Comparison of ENCODE assay signal across 8 cellular contexts in genomic region chr10:112389147-112389822, GRCh38. TPM values are rescaled to one million over a fixed set of nuclear protein-coding genes. Genes with fewer than 3 reads are reported as not detected.
DNase-seq lines count a peak whose midpoint lies in the region; ATAC-seq and TF ChIP-seq lines count a peak whose summit lies in the region.

No MANE protein-coding gene starts in this region.

- no peaks in the 10 kb centered on the region for H3K27me3 Mint-ChIP-seq in glutamatergic neuron (ENCODE audit: unreplicated experiment)

- no peak overlapping the region for H3K9ac ChIP-seq in BLaER1

- WGBS in ovary, 3 donors, result 70 to 78% (median 73%) methylated on average over 8 of the region's 8 CpGs

- no peak for TF ChIP-seq CTCF in fibroblast of villous mesenchyme (IDR thresholded peaks at IDR 0.05; ENCODE audit: insufficient read depth, low read depth, low read length)
- no peak for TF ChIP-seq CTCF in glutamatergic neuron (IDR thresholded peaks at IDR 0.05; ENCODE audit: partially characterized antibody, unreplicated experiment)
- no peak for TF ChIP-seq CTCF in ovary (IDR thresholded peaks at IDR 0.05)

- DNase-seq in fibroblast of villous mesenchyme (ENCODE audit: low read depth), result peak; percentile 31
- DNase-seq in glutamatergic neuron, result no peak
- no peak for DNase-seq in ovary

- no peaks in the 10 kb centered on the region for H3K4me1 Mint-ChIP-seq in glutamatergic neuron (ENCODE audit: low read depth, unreplicated experiment)

- H3K27me3 ChIP-seq in BLaER1, result no peaks in the 10 kb centered on the region
- H3K27me3 ChIP-seq in ovary, result no peaks in the 10 kb centered on the region

- peak overlapping the region; percentile 56 for H3K4me2 ChIP-seq in BLaER1

- no peak for TF ChIP-seq POLR2A in ovary (IDR thresholded peaks at IDR 0.05)

- H3K9me3 Mint-ChIP-seq in glutamatergic neuron (ENCODE audit: unreplicated experiment), result no peaks in the 10 kb centered on the region

- 0 out of 2 replicates have a peak, but pooled peaks cover 1% of the 10 kb centered on the region for H3K36me3 ChIP-seq in BLaER1
- no peaks in the 10 kb centered on the region for H3K36me3 ChIP-seq in ovary

- no peaks in the 10 kb centered on the region for H3K36me3 Mint-ChIP-seq in glutamatergic neuron (ENCODE audit: unreplicated experiment)

- no peak for TF ChIP-seq EP300 in ovary (IDR thresholded peaks at IDR 0.05)

- intact Hi-C loops in ovary (cut with DNase I), result no loop called here

- H4K20me1 ChIP-seq in BLaER1, result peaks cover 3% of the 10 kb centered on the region; the same call in 1 of the 2 replicates

- H3K27ac Mint-ChIP-seq in glutamatergic neuron (ENCODE audit: unreplicated experiment), result no peak overlapping the region

- H3K4me1 ChIP-seq in BLaER1, result peaks cover 17% of the 10 kb centered on the region
- H3K4me1 ChIP-seq in ovary (ENCODE audit: insufficient read depth), result peaks cover 1% of the 10 kb centered on the region

- no peak overlapping the region for H3K4me3 Mint-ChIP-seq in glutamatergic neuron (ENCODE audit: unreplicated experiment)

- H3K4me3 ChIP-seq in BLaER1 (no peak overlapping the region), fibroblast of villous mesenchyme (ENCODE audit: low read depth, low read length) (no peak overlapping the region), skin epidermis (no peak overlapping the region), ovary (no peak overlapping the region)

- H3K9me3 ChIP-seq in BLaER1 (no peaks in the 10 kb centered on the region), ovary (no peaks in the 10 kb centered on the region)

- ATAC-seq in GM19452 (IDR thresholded peaks at IDR 0.05; ENCODE audit: unreplicated experiment) (peak; percentile 64), HG03442 (IDR thresholded peaks at IDR 0.05; ENCODE audit: unreplicated experiment) (peak; percentile 73)
- peak; percentile 92 to 96 for ATAC-seq in activated CD4-positive, CD25-positive, alpha-beta regulatory T cell treated with anti-CD3 and anti-CD28 coated beads, Interleukin-2, amount 50 U/mL, for 24 hours

- H3K27ac ChIP-seq in BLaER1, result no peak overlapping the region
- peak overlapping the region in 12 of 21 experiments; percentile 6 to 76 (median 52) for H3K27ac ChIP-seq in skin epidermis
- H3K27ac ChIP-seq in ovary, result no peak overlapping the region

RNA-seq across cellular contexts. Expression of gene ACSL5, which starts 15.4 kb away (rescaled TPM):
- 3.5 and 8.6 TPM in 2 replicates for total RNA-seq in fibroblast of villous mesenchyme
- total RNA-seq in glutamatergic neuron (ENCODE audit: unreplicated experiment), result not detected
- total RNA-seq in ovary, result 10 to 100 TPM in 6 of 7 donors, 1 to 10 TPM in 1; 7.9 to 34.2 (median 20.6) TPM
- 10 to 100 TPM; 10.8 to 29.4 TPM for polyA plus RNA-seq in ovary

RNA-seq across cellular contexts. Expression of gene ZDHHC6, which starts 57.4 kb away (rescaled TPM):
- total RNA-seq in fibroblast of villous mesenchyme (19.0 and 31.5 TPM in 2 replicates), glutamatergic neuron (ENCODE audit: unreplicated experiment) (33.0 TPM), ovary (10 to 100 TPM; 14.8 to 34.8 (median 26.9) TPM)
- polyA plus RNA-seq in ovary, result 10 to 100 TPM; 28.8 to 44.7 TPM

RNA-seq across cellular contexts. Expression of gene VTI1A, which starts 57.7 kb away (rescaled TPM):
- 31.6 and 37.1 TPM in 2 replicates for total RNA-seq in fibroblast of villous mesenchyme
- 61.0 TPM for total RNA-seq in glutamatergic neuron (ENCODE audit: unreplicated experiment)
- 10 to 100 TPM; 15.8 to 48.2 (median 23.6) TPM for total RNA-seq in ovary
- 10 to 100 TPM in 1 of 2 donors, 1 to 10 TPM in 1; 7.8 to 17.6 TPM for polyA plus RNA-seq in ovary

Comparison
In these comparisons a context has a peak if more than half of its experiments do, and no peak if none do; other contexts are left out.
1. H3K27ac ChIP-seq: peak in skin epidermis (12 of 21); none in BLaER1 (single experiment) and ovary (0 of 2).
2. Peak in every context shown above with its lines, with median percentiles within 50 percentile points of each other: ATAC-seq.